Comparison of ENCODE assay signal across 18 cellular contexts in the genomic region with DNA sequence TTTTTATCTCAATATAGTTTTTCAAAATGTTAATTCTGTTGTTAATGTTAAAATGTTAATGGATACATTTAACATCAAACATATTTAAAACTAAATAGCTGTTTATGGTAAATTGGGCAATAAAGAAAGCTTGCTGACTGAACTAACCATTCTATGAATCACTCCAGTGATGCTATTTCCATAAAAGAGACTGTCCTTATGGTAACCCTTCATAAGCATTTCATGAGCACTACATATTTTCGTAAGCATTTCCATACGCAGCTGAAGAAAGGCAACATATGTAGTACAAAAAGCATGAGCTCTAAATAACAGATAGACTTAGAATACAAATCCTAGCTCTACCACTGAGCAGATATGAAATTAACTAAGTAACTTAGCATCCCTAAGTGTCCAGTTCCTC.
DNase-seq lines count a peak whose midpoint lies in the region; ATAC-seq, FAIRE-seq and TF ChIP-seq lines count a peak whose summit lies in the region.
"Had no signal": no experiment of that assay in that cellular context is flagged by ENCODE, and none has a peak within 500 bp of the region (broad histone marks: within the 10 kb centered on the region; RNA-seq: fewer than 3 reads in every experiment).

No MANE protein-coding gene starts in this region.

- H3K9me2 ChIP-seq in GM23248 (ENCODE audit: insufficient read depth) = no peaks in the 10 kb centered on the region
- H3K9me2 ChIP-seq in PC-3 (replicated peaks; ENCODE audit: low read length) = no peaks in the 10 kb centered on the region

- no peak for ATAC-seq in PC-3
- ATAC-seq: A549 had no signal

- H3K36me3 ChIP-seq in GM23248 (ENCODE audit: low read depth) (no peaks in the 10 kb centered on the region), bronchial epithelial cell (ENCODE audit: control insufficient read depth, insufficient read depth, low read length) (no peaks in the 10 kb centered on the region), ascending aorta (no peaks in the 10 kb centered on the region), PC-3 (ENCODE audit: low read depth, low read length) (no peaks in the 10 kb centered on the region)

- no peaks in the 10 kb centered on the region for H3K4me1 ChIP-seq in GM23248 (ENCODE audit: insufficient read depth)
- H3K4me1 ChIP-seq in ascending aorta = no peaks in the 10 kb centered on the region
- no peaks in the 10 kb centered on the region for H3K4me1 ChIP-seq in PC-3 (ENCODE audit: insufficient read depth, low read length)
- H3K4me1 ChIP-seq: A549 had no signal

- no peak overlapping the region for H3K27ac ChIP-seq in GM23248
- H3K27ac ChIP-seq in ascending aorta = no peak overlapping the region
- H3K27ac ChIP-seq in PC-3 (ENCODE audit: low read length) = no peak overlapping the region
- H3K27ac ChIP-seq: A549, C4-2B had no signal

- POLR2A ChIA-PET in PC-3 (lab: Charles Lee; ENCODE audit: unreplicated experiment) = no interaction called here

- in situ Hi-C loops in GM23248 (cut with MboI) = no loop called here

- CTCF ChIA-PET in PC-3 (lab: Charles Lee) = interaction anchor here (0.6 kb wide), 1 partner anchor 1908 kb away, joined by 4 read pairs; no protein-coding TSS in a partner anchor

- H4K20me1 ChIP-seq in GM23248 (ENCODE audit: insufficient read depth) = no peaks in the 10 kb centered on the region
- H4K20me1 ChIP-seq in PC-3 (ENCODE audit: low read length) = no peaks in the 10 kb centered on the region

- WGBS in GM23248 (ENCODE audit: low coverage in 1 of 2, low lambda C conversion rate in 2 of 2, missing lambda C conversion rate in 2 of 2), 2 experiments = 73 to 74% methylated on average over 2 of the region's 2 CpGs

- H3K27me3 ChIP-seq in GM23248 (replicated peaks; ENCODE audit: insufficient read depth) (no peaks in the 10 kb centered on the region), bronchial epithelial cell (ENCODE audit: control insufficient read depth, insufficient read depth, low read length) (no peaks in the 10 kb centered on the region), ascending aorta (no peaks in the 10 kb centered on the region), PC-3 (ENCODE audit: low read length) (peaks cover 25% of the 10 kb centered on the region)

- FAIRE-seq in bronchial epithelial cell (lab: Jason Lieb, UNC) = no peak
- FAIRE-seq: A549 had no signal

- DNase-seq in GM23248 (peak; percentile 51), bronchial epithelial cell (ENCODE audit: low read depth) (peak; percentile 8), fibroblast of the conjunctiva (ENCODE audit: low read depth) (peak; percentile 40), skeletal muscle cell (ENCODE audit: low read depth) (peak; percentile 41), DMS53 treated with DMSO at 0.1 percent for 48 hours (lab: John Stamatoyannopoulos, UW; ENCODE audit: unreplicated experiment) (no peak), ascending aorta (ENCODE audit: low spot score in 2 of 2) (no peak), PC-3 (no peak)
- DNase-seq in activated CD4-positive, alpha-beta T cell treated with anti-CD3 and anti-CD28 coated beads for 4 hours = no peak
- DNase-seq: AML-193, DMS79 treated with DMSO at 0.1 percent for 48 hours, H9, KBM-7, MV-4-11, NCI-H1417 treated with DMSO at 0.1 percent for 48 hours, NCI-H1930, NCI-H526 had no signal

- H3K9ac ChIP-seq in GM23248 (no peak overlapping the region), PC-3 (ENCODE audit: low read length) (no peak overlapping the region)

- H3F3A ChIP-seq in GM23248 (ENCODE audit: insufficient read depth) (no peaks in the 10 kb centered on the region), PC-3 (ENCODE audit: low read length, unreplicated experiment) (no peaks in the 10 kb centered on the region)

- TF ChIP-seq CTCF in bronchial epithelial cell (IDR thresholded peaks at IDR 0.05; ENCODE audit: insufficient read depth, low read length, severe bottlenecking) = no peak
- TF ChIP-seq CTCF in ascending aorta (IDR thresholded peaks at IDR 0.05) = no peak
- TF ChIP-seq CTCF in PC-3 (conservative IDR thresholded peaks at IDR 0.05; ENCODE audit: low read depth, low read length) = no peak

- BruUV-seq in PC-3 (replicated peaks; lab: Mats Ljungman, UMichigan) = no TSS peak

- intact Hi-C loops in ascending aorta (cut with DNase I) = no loop called here
- intact Hi-C loops in PC-3 (cut with micrococcal nuclease) = no loop called here

- H3K4me3 ChIP-seq in GM23248 (no peak overlapping the region), bronchial epithelial cell (ENCODE audit: low read depth, low read length) (no peak overlapping the region), skeletal muscle cell (ENCODE audit: low read depth, low read length) (no peak overlapping the region), ascending aorta (no peak overlapping the region), PC-3 (ENCODE audit: low read length) (no peak overlapping the region)
- H3K4me3 ChIP-seq: A549 had no signal

- no peaks in the 10 kb centered on the region for H3K9me3 ChIP-seq in GM23248 (ENCODE audit: low read depth)
- no peaks in the 10 kb centered on the region for H3K9me3 ChIP-seq in ascending aorta
- H3K9me3 ChIP-seq in PC-3 (ENCODE audit: low read length) = no peaks in the 10 kb centered on the region
- H3K9me3 ChIP-seq: A549 had no signal

- H3K79me2 ChIP-seq in GM23248 (ENCODE audit: insufficient read depth) (no peaks in the 10 kb centered on the region), PC-3 (ENCODE audit: low read length) (no peaks in the 10 kb centered on the region)

- H3K4me2 ChIP-seq in GM23248 (ENCODE audit: unreplicated experiment) = no peak overlapping the region
- no peak overlapping the region for H3K4me2 ChIP-seq in PC-3 (ENCODE audit: low read length)
- H3K4me2 ChIP-seq: A549 had no signal

- no peak overlapping the region for H2AFZ ChIP-seq in GM23248
- H2AFZ ChIP-seq in PC-3 (ENCODE audit: low read length) = no peak overlapping the region

Comparison
In these comparisons a context has a peak if more than half of its experiments do, and no peak if none do; other contexts are left out.
1. DNase-seq: peak in GM23248 (single experiment), bronchial epithelial cell (single experiment), fibroblast of the conjunctiva (single experiment) and skeletal muscle cell (single experiment); none in activated CD4-positive, alpha-beta T cell treated with anti-CD3 and anti-CD28 coated beads for 4 hours (0 of 2), DMS53 treated with DMSO at 0.1 percent for 48 hours (single experiment), ascending aorta (0 of 2) and PC-3 (single experiment).